Comparison of ENCODE assay signal across 1 cellular context in the genomic region with DNA sequence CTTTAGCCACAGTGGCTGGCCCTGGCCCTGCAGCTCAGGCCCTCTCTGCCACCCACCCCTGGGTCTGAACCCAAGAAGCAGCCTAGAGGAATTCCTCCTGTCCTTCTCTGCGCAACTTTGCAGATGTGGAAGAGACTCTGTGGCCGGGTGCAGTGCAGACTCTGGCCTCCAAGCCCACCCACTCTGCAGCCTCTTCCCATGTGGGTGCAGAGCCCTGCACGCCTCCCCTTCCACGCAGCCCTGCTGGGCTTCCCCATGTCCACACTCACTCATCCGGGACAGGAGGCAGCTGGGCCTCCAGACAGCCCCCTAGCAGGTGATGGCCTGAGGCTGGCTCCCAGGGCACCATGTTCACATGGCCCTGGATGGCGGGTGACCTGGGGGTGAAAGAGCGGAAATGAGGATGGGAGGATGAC.
TF ChIP-seq lines count a peak whose summit lies in the region.

No MANE protein-coding gene starts in this region.

TF ChIP-seq in HepG2, 621 proteins besides CTCF, POLR2A, EP300 and RAD21:
- TF ChIP-seq ZBTB7A (CRISPR knock-in tag; IDR thresholded peaks at IDR 0.05) = no peak
- TF ChIP-seq ZNF724P (CRISPR knock-in tag; IDR thresholded peaks at IDR 0.05; ENCODE audit: borderline replicate concordance) = no peak
- no peak for TF ChIP-seq SMARCC2 (IDR thresholded peaks at IDR 0.05)
- no peak for TF ChIP-seq ATRX (CRISPR knock-in tag; IDR thresholded peaks at IDR 0.05; ENCODE audit: borderline replicate concordance)
